Comparison of ENCODE assay signal across 8 cellular contexts in the genomic region with DNA sequence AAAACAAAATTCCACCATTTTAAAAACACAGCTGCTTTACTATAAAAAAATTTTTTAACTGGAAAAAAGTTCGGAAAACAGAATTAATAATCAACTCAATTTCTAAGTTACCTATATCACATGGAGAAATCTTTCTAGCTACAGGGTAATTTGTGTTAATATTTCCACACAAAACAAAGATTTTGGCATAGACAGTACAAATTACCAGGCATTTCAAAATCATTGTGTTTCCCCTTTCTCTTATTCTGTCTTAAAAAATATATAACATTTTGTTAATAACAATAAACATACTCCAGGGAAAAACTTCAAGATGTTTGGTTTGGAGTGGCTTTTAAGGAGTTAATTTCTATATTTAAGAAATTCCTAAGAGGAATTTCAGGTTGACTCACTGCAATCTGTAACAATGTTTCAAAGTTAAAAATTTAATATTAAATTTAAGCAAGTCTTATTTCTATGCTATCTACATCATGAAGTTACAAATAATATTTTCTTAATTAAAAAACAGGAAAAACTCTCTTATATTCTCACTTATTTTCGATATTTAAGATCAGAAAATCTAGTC.
DNase-seq lines count a peak whose midpoint lies in the region; ATAC-seq and TF ChIP-seq lines count a peak whose summit lies in the region.

No MANE protein-coding gene starts in this region.

- TF ChIP-seq CTCF in adrenal gland (IDR thresholded peaks at IDR 0.05) = no peak
- TF ChIP-seq CTCF in kidney epithelial cell (IDR thresholded peaks at IDR 0.05; ENCODE audit: insufficient read depth, low read length, poor library complexity, severe bottlenecking) = no peak
- TF ChIP-seq CTCF in thyroid gland (IDR thresholded peaks at IDR 0.05) = no peak

- no peaks in the 10 kb centered on the region for H3K9me3 Mint-ChIP-seq in activated T-cell treated with anti-CD3 and anti-CD28 coated beads, Interleukin-2, amount 50 U/mL, for 4 hours

- H3K27ac ChIP-seq in adrenal gland (peak overlapping the region; percentile 27 to 93 (median 69)), thyroid gland (peak overlapping the region; percentile 95 to 98 (median 96))

- TF ChIP-seq POLR2A in adrenal gland (IDR thresholded peaks at IDR 0.05) = no peak
- no peak for TF ChIP-seq POLR2A in thyroid gland (IDR thresholded peaks at IDR 0.05)

- peak overlapping the region; percentile 98 for H3K4me3 Mint-ChIP-seq in activated T-cell treated with anti-CD3 and anti-CD28 coated beads, Interleukin-2, amount 50 U/mL, for 4 hours

- H3K4me1 ChIP-seq in adrenal gland (replicated peaks in 1 of 2) (peaks cover 27 to 51% of the 10 kb centered on the region in 2 donors), thyroid gland (peaks cover 29 to 39% of the 10 kb centered on the region in 2 donors)

- no peaks in the 10 kb centered on the region for H3K9me3 ChIP-seq in adrenal gland (replicated peaks in 1 of 3)
- no peaks in the 10 kb centered on the region for H3K9me3 ChIP-seq in thyroid gland

- H3K4me1 Mint-ChIP-seq in activated T-cell treated with anti-CD3 and anti-CD28 coated beads, Interleukin-2, amount 50 U/mL, for 4 hours (ENCODE audit: low read depth) = peaks cover 33% of the 10 kb centered on the region

- intact Hi-C loops in adrenal gland (cut with DNase I) = loop anchor here in 1 of 2 donors (10.0 kb wide), 1 partner anchor 51 kb away; no protein-coding TSS in a partner anchor
- intact Hi-C loops in thyroid gland (cut with DNase I) = no loop called here

- no peak for ATAC-seq in activated T-cell treated with anti-CD3 and anti-CD28 coated beads, Interleukin-2, amount 50 U/mL, for 4 hours
- no peak for ATAC-seq in GM21526 (IDR thresholded peaks at IDR 0.05; ENCODE audit: low FRiP score, unreplicated experiment)

- no peaks in the 10 kb centered on the region for H3K36me3 ChIP-seq in adrenal gland (replicated peaks in 1 of 2)
- H3K36me3 ChIP-seq in kidney epithelial cell (ENCODE audit: control insufficient read depth, insufficient read depth, low read length) = no peaks in the 10 kb centered on the region
- H3K36me3 ChIP-seq in thyroid gland = no peaks in the 10 kb centered on the region

- no peak for DNase-seq in activated T-cell treated with anti-CD3 and anti-CD28 coated beads, Interleukin-2, amount 50 U/mL, for 4 hours
- no peak for DNase-seq in activated T-cell treated with anti-CD3 and anti-CD28 coated beads, Interleukin-2, amount 50 U/mL, for 48 hours
- DNase-seq in adrenal gland (no peak), kidney epithelial cell (ENCODE audit: low read depth) (no peak), thyroid gland (no peak), NCI-H1417 (lab: John Stamatoyannopoulos, UW) (no peak), NCI-H128 (lab: John Stamatoyannopoulos, UW; ENCODE audit: unreplicated experiment) (no peak)

- H3K4me3 ChIP-seq in adrenal gland (peak overlapping the region in 2 of 4 donors; percentile 43 to 74), kidney epithelial cell (ENCODE audit: low read depth, low read length) (peak overlapping the region; percentile 54), thyroid gland (replicated peaks in 1 of 3) (peak overlapping the region in 2 of 3 donors; percentile 33 to 75)

- H3K27me3 Mint-ChIP-seq in activated T-cell treated with anti-CD3 and anti-CD28 coated beads, Interleukin-2, amount 50 U/mL, for 4 hours (ENCODE audit: low read depth) = no peaks in the 10 kb centered on the region

- WGBS in adrenal gland, 4 donors = 6 to 12% (median 9%) methylated on average over 2 of the region's 2 CpGs
- 16% methylated on average over 2 of the region's 2 CpGs for WGBS in thyroid gland, 2 donors

- H3K27me3 ChIP-seq in adrenal gland (no peaks in the 10 kb centered on the region), kidney epithelial cell (ENCODE audit: control insufficient read depth, insufficient read depth, low read length) (no peaks in the 10 kb centered on the region), thyroid gland (no peaks in the 10 kb centered on the region)

- peaks cover 7% of the 10 kb centered on the region for H3K36me3 Mint-ChIP-seq in activated T-cell treated with anti-CD3 and anti-CD28 coated beads, Interleukin-2, amount 50 U/mL, for 4 hours (ENCODE audit: insufficient read depth)
